8 cellular contexts compared by ENCODE assay signal in the genomic region with DNA sequence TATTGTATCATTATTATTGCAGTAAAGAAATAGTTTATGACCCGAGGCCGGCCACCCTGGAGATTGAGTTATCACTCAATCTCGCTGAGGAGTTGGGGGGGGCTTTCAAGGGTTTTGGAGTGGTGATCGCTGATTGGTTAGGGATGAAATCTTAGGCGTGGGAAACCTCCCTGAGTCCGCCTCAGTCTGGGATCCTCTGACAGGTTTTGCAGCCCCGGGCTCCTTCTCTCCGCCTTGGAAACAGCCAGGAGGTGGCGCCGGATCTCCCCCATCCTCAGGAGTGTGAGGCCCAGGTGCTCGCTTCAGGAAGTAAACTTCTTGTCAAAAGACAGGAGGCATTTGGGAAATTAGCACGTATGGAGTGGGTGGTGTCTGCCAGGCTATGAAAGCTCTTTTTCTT. TPM values are rescaled to one million over a fixed set of nuclear protein-coding genes. Genes with fewer than 3 reads are reported as not detected.
A peak's percentile ranks its signal among the peaks of the same experiment; 100 is the strongest.
DNase-seq lines count a peak whose midpoint lies in the region; ATAC-seq, FAIRE-seq and TF ChIP-seq lines count a peak whose summit lies in the region.

No MANE protein-coding gene starts in this region.

- no peak overlapping the region for H3K4me3 ChIP-seq in kidney epithelial cell (ENCODE audit: low read depth, low read length)

- TF ChIP-seq CTCF in GM10266 (IDR thresholded peaks at IDR 0.05; ENCODE audit: control insufficient read depth, insufficient read depth, low read depth, missing control alignments) = peak; percentile 49
- TF ChIP-seq CTCF in kidney epithelial cell (IDR thresholded peaks at IDR 0.05; ENCODE audit: insufficient read depth, low read length, poor library complexity, severe bottlenecking) = peak; percentile 81

- CTCF ChIA-PET in activated CD8-positive, alpha-beta memory T cell treated with anti-CD3 and anti-CD28 coated beads, Interleukin-2, amount 10 ng/mL, durations not matched to agents 7 days and 5 days (lab: Charles Lee) = interaction anchor here (0.8 kb wide), 1 partner anchor 32 kb away, joined by 3 read pairs; no protein-coding TSS in a partner anchor

- no peak for FAIRE-seq in GM19239 (lab: Jason Lieb, UNC)

- no peak overlapping the region for H3K27ac Mint-ChIP-seq in activated CD8-positive, alpha-beta memory T cell treated with anti-CD3 and anti-CD28 coated beads, Interleukin-2, amount 10 ng/mL, durations not matched to agents 7 days and 5 days

- H3K36me3 ChIP-seq in kidney epithelial cell (ENCODE audit: control insufficient read depth, insufficient read depth, low read length) = no peaks in the 10 kb centered on the region

- peaks cover 4% of the 10 kb centered on the region for H3K27me3 ChIP-seq in kidney epithelial cell (ENCODE audit: control insufficient read depth, insufficient read depth, low read length)

- ATAC-seq in GM18858 (IDR thresholded peaks at IDR 0.05; ENCODE audit: unreplicated experiment) = no peak
- no peak for ATAC-seq in activated CD8-positive, alpha-beta memory T cell treated with anti-CD3 and anti-CD28 coated beads, Interleukin-2, amount 10 ng/mL, durations not matched to agents 7 days and 5 days

- no peaks in the 10 kb centered on the region for H3K36me3 Mint-ChIP-seq in activated CD8-positive, alpha-beta memory T cell treated with anti-CD3 and anti-CD28 coated beads, Interleukin-2, amount 10 ng/mL, durations not matched to agents 7 days and 5 days

- DNase-seq in GM10266 (ENCODE audit: extremely low spot score) (no peak), NCI-H1105 (lab: John Stamatoyannopoulos, UW) (peak; percentile 73), kidney epithelial cell (ENCODE audit: low read depth) (peak; percentile 18), GM19239 (ENCODE audit: insufficient read length, low spot score) (no peak), foreskin melanocyte (no peak)
- peak; percentile 19 to 34 for DNase-seq in activated CD4-positive, alpha-beta T cell treated with anti-CD3 and anti-CD28 coated beads, Interleukin-2, amount 50 U/mL, for 48 hours
- DNase-seq in activated CD8-positive, alpha-beta memory T cell treated with anti-CD3 and anti-CD28 coated beads, Interleukin-2, amount 10 ng/mL, durations not matched to agents 7 days and 5 days = no peak

- peaks cover 8% of the 10 kb centered on the region for H3K27me3 Mint-ChIP-seq in activated CD8-positive, alpha-beta memory T cell treated with anti-CD3 and anti-CD28 coated beads, Interleukin-2, amount 10 ng/mL, durations not matched to agents 7 days and 5 days

- no peak overlapping the region for H3K4me3 Mint-ChIP-seq in activated CD8-positive, alpha-beta memory T cell treated with anti-CD3 and anti-CD28 coated beads, Interleukin-2, amount 10 ng/mL, durations not matched to agents 7 days and 5 days

- H3K9me3 Mint-ChIP-seq in activated CD8-positive, alpha-beta memory T cell treated with anti-CD3 and anti-CD28 coated beads, Interleukin-2, amount 10 ng/mL, durations not matched to agents 7 days and 5 days (ENCODE audit: low read depth) = no peaks in the 10 kb centered on the region

- peaks cover 4% of the 10 kb centered on the region for H3K4me1 Mint-ChIP-seq in activated CD8-positive, alpha-beta memory T cell treated with anti-CD3 and anti-CD28 coated beads, Interleukin-2, amount 10 ng/mL, durations not matched to agents 7 days and 5 days

RNA-seq across cellular contexts. Expression of gene SEC61A1, which starts 41.1 kb away (rescaled TPM):
- 350 and 383 TPM in 2 replicates for total RNA-seq in kidney epithelial cell
- total RNA-seq in activated CD8-positive, alpha-beta memory T cell treated with anti-CD3 and anti-CD28 coated beads, Interleukin-2, amount 10 ng/mL, durations not matched to agents 7 days and 5 days = 100 to 1,000 TPM; 123 to 178 TPM

Comparison
In these comparisons a context has a peak if more than half of its experiments do, and no peak if none do; other contexts are left out.
1. DNase-seq: peak in NCI-H1105 (single experiment), activated CD4-positive, alpha-beta T cell treated with anti-CD3 and anti-CD28 coated beads, Interleukin-2, amount 50 U/mL, for 48 hours (2 of 2) and kidney epithelial cell (single experiment); none in GM10266 (single experiment), GM19239 (single experiment), foreskin melanocyte (single experiment) and activated CD8-positive, alpha-beta memory T cell treated with anti-CD3 and anti-CD28 coated beads, Interleukin-2, amount 10 ng/mL, durations not matched to agents 7 days and 5 days (single experiment).